In genomic region chr5:150606476-150606875, GRCh38 we compare ENCODE assay signal across 21 cellular contexts. TPM values are rescaled to one million over a fixed set of nuclear protein-coding genes. Genes with fewer than 3 reads are reported as not detected.
DNase-seq lines count a peak whose midpoint lies in the region; ATAC-seq and TF ChIP-seq lines count a peak whose summit lies in the region.
"Had no signal": no experiment of that assay in that cellular context is flagged by ENCODE, and none has a peak within 500 bp of the region (broad histone marks: within the 10 kb centered on the region; RNA-seq: fewer than 3 reads in every experiment).

No MANE protein-coding gene starts in this region.

- ATAC-seq in WTC11 (peak; percentile 33), HG03469 (IDR thresholded peaks at IDR 0.05; ENCODE audit: unreplicated experiment) (no peak)

- peak overlapping the region; percentile 93 to 100 for H3K27ac ChIP-seq in tibial artery
- H3K27ac ChIP-seq: Peyer's patch had no signal

- no peaks in the 10 kb centered on the region for H3K36me3 ChIP-seq in endocrine pancreas (ENCODE audit: control insufficient read depth, insufficient read depth, low read length)
- H3K36me3 ChIP-seq in tibial artery = no peaks in the 10 kb centered on the region
- H3K36me3 ChIP-seq: Peyer's patch had no signal

- TF ChIP-seq POLR2A in erythroblast (IDR thresholded peaks at IDR 0.05; ENCODE audit: low read length) = no peak

- no peaks in the 10 kb centered on the region for H3K9me3 ChIP-seq in endocrine pancreas (ENCODE audit: control insufficient read depth, low read length)
- H3K9me3 ChIP-seq in tibial artery = no peaks in the 10 kb centered on the region
- H3K9me3 ChIP-seq: Caco-2, Peyer's patch had no signal

- H3K4me3 ChIP-seq in endocrine pancreas (ENCODE audit: control insufficient read depth, insufficient read depth, low read length) (no peak overlapping the region), tibial artery (no peak overlapping the region)
- H3K4me3 ChIP-seq: Peyer's patch had no signal

- H3K4me1 Mint-ChIP-seq in WTC11 = 0 out of 2 replicates have a peak, but pooled peaks cover 4% of the 10 kb centered on the region
- peaks cover 6% of the 10 kb centered on the region for H3K4me1 Mint-ChIP-seq in neural crest cell
- H3K4me1 Mint-ChIP-seq in activated CD4-positive, alpha-beta T cell treated with anti-CD3 and anti-CD28 coated beads, Interleukin-2, amount 10 ng/mL, durations not matched to agents 7 days and 5 days = no peaks in the 10 kb centered on the region
- H3K4me1 Mint-ChIP-seq: CD4-positive, CD25-positive, alpha-beta regulatory T cell; IgD-negative memory B cell had no signal

- DNase-seq in WTC11 (ENCODE audit: low spot score) (no peak), neural crest cell (ENCODE audit: low read depth, low spot score) (no peak), tibial artery (no peak), erythroblast (lab: John Stamatoyannopoulos, UW) (no peak)
- DNase-seq in activated CD4-positive, alpha-beta T cell treated with anti-CD3 and anti-CD28 coated beads, Interleukin-2, amount 10 ng/mL, durations not matched to agents 7 days and 5 days = no peak
- DNase-seq: ACHN; AML-193; Caco-2; CD4-positive, CD25-positive, alpha-beta regulatory T cell; DMS153; H7; NCI-H1105; NCI-H1694; NCI-H510A treated with DMSO at 0.1 percent for 48 hours; NCI-H82; Peyer's patch; SHP77 had no signal

- H3K4me3 Mint-ChIP-seq in WTC11 (no peak overlapping the region), neural crest cell (no peak overlapping the region)
- H3K4me3 Mint-ChIP-seq in activated CD4-positive, alpha-beta T cell treated with anti-CD3 and anti-CD28 coated beads, Interleukin-2, amount 10 ng/mL, durations not matched to agents 7 days and 5 days = no peak overlapping the region
- H3K4me3 Mint-ChIP-seq: CD4-positive, CD25-positive, alpha-beta regulatory T cell; IgD-negative memory B cell had no signal

- no peaks in the 10 kb centered on the region for H3K27me3 Mint-ChIP-seq in WTC11 (ENCODE audit: low read depth)
- no peaks in the 10 kb centered on the region for H3K27me3 Mint-ChIP-seq in neural crest cell (ENCODE audit: low read depth)
- no peaks in the 10 kb centered on the region for H3K27me3 Mint-ChIP-seq in activated CD4-positive, alpha-beta T cell treated with anti-CD3 and anti-CD28 coated beads, Interleukin-2, amount 10 ng/mL, durations not matched to agents 7 days and 5 days

- peak overlapping the region; percentile 19 for H3K9ac ChIP-seq in endocrine pancreas (ENCODE audit: control insufficient read depth, insufficient read depth, low read length)

- TF ChIP-seq CTCF in WTC11 (IDR thresholded peaks at IDR 0.05) = no peak
- no peak for TF ChIP-seq CTCF in neural crest cell (conservative IDR thresholded peaks at IDR 0.05)
- TF ChIP-seq CTCF in tibial artery (IDR thresholded peaks at IDR 0.05) = no peak

- H3K4me1 ChIP-seq in endocrine pancreas (ENCODE audit: control insufficient read depth, insufficient read depth, low read length) = peaks cover 7% of the 10 kb centered on the region
- peaks cover 0 to 94% (median 46%) of the 10 kb centered on the region in 4 donors for H3K4me1 ChIP-seq in tibial artery

- no peaks in the 10 kb centered on the region for H3K9me3 Mint-ChIP-seq in WTC11
- no peaks in the 10 kb centered on the region for H3K9me3 Mint-ChIP-seq in neural crest cell
- H3K9me3 Mint-ChIP-seq in activated CD4-positive, alpha-beta T cell treated with anti-CD3 and anti-CD28 coated beads, Interleukin-2, amount 10 ng/mL, durations not matched to agents 7 days and 5 days = no peaks in the 10 kb centered on the region
- H3K9me3 Mint-ChIP-seq: IgD-negative memory B cell had no signal

- H3K27me3 ChIP-seq in endocrine pancreas (ENCODE audit: control insufficient read depth, insufficient read depth, low read length) = no peaks in the 10 kb centered on the region
- H3K27me3 ChIP-seq in tibial artery = no peaks in the 10 kb centered on the region
- H3K27me3 ChIP-seq: Peyer's patch had no signal

- POLR2A ChIA-PET in WTC11 (lab: Charles Lee) = no interaction called here
- POLR2A ChIA-PET in activated CD4-positive, alpha-beta T cell treated with anti-CD3 and anti-CD28 coated beads, Interleukin-2, amount 10 ng/mL, durations not matched to agents 7 days and 5 days (lab: Charles Lee) = no interaction called here

- H3K27ac Mint-ChIP-seq in WTC11 = no peak overlapping the region
- H3K27ac Mint-ChIP-seq in neural crest cell (ENCODE audit: unreplicated experiment) = peak overlapping the region; percentile 44
- H3K27ac Mint-ChIP-seq in activated CD4-positive, alpha-beta T cell treated with anti-CD3 and anti-CD28 coated beads, Interleukin-2, amount 10 ng/mL, durations not matched to agents 7 days and 5 days = no peak overlapping the region
- H3K27ac Mint-ChIP-seq: CD4-positive, CD25-positive, alpha-beta regulatory T cell; IgD-negative memory B cell had no signal

- intact Hi-C loops in tibial artery (cut with DNase I; ENCODE audit: low total_unique reads) = no loop called here

- H3K36me3 Mint-ChIP-seq in WTC11 (no peaks in the 10 kb centered on the region), neural crest cell (ENCODE audit: low read depth) (no peaks in the 10 kb centered on the region)
- no peaks in the 10 kb centered on the region for H3K36me3 Mint-ChIP-seq in activated CD4-positive, alpha-beta T cell treated with anti-CD3 and anti-CD28 coated beads, Interleukin-2, amount 10 ng/mL, durations not matched to agents 7 days and 5 days (ENCODE audit: low read depth)
- H3K36me3 Mint-ChIP-seq: CD4-positive, CD25-positive, alpha-beta regulatory T cell; IgD-negative memory B cell had no signal

- CTCF ChIA-PET in WTC11 (lab: Charles Lee) = interaction anchor here (1.0 to 1.3 kb wide), 2 partner anchors 8 to 62 kb away, joined by 3 to 4 read pairs; no protein-coding TSS in a partner anchor
- CTCF ChIA-PET in activated CD4-positive, alpha-beta T cell treated with anti-CD3 and anti-CD28 coated beads, Interleukin-2, amount 10 ng/mL, durations not matched to agents 7 days and 5 days (lab: Charles Lee) = no interaction called here

TF ChIP-seq in WTC11, 78 proteins besides CTCF, POLR2A, EP300 and RAD21 (continues in another document):
- TF ChIP-seq ZNF416 (CRISPR knock-in tag; IDR thresholded peaks at IDR 0.05) (no peak), ZNF396 (CRISPR knock-in tag; IDR thresholded peaks at IDR 0.05; ENCODE audit: borderline replicate concordance) (no peak), SOX15 (CRISPR knock-in tag; IDR thresholded peaks at IDR 0.05) (no peak), JAZF1 (CRISPR knock-in tag; IDR thresholded peaks at IDR 0.05) (no peak), E2F1 (CRISPR knock-in tag; IDR thresholded peaks at IDR 0.05) (no peak), GTF2I (CRISPR knock-in tag; conservative IDR thresholded peaks at IDR 0.05) (no peak), MLX (CRISPR knock-in tag; IDR thresholded peaks at IDR 0.05) (no peak), PRDM15 (CRISPR knock-in tag; IDR thresholded peaks at IDR 0.05) (no peak), TEAD1 (CRISPR knock-in tag; IDR thresholded peaks at IDR 0.05) (no peak), NFE2L1 (CRISPR knock-in tag; IDR thresholded peaks at IDR 0.05) (no peak), TCF7 (CRISPR knock-in tag; IDR thresholded peaks at IDR 0.05; ENCODE audit: low read depth) (no peak)

RNA-seq across cellular contexts. Expression of gene SYNPO, which starts 34.0 kb away (rescaled TPM):
- total RNA-seq in WTC11 (2021) (2.1 to 2.7 TPM (median 2.6 TPM) in 3 replicates), neural crest cell (1.5 TPM in 2 replicates)
- total RNA-seq in activated CD4-positive, alpha-beta T cell treated with anti-CD3 and anti-CD28 coated beads, Interleukin-2, amount 10 ng/mL, durations not matched to agents 7 days and 5 days = under 1 TPM; 0.05 to 0.08 TPM

RNA-seq across cellular contexts. Expression of gene MYOZ3, which starts 54.6 kb away (rescaled TPM):
- total RNA-seq in WTC11 (2021) (11.6 to 14.5 TPM (median 13.7 TPM) in 3 replicates), neural crest cell (2.6 and 3.2 TPM in 2 replicates)
- total RNA-seq in activated CD4-positive, alpha-beta T cell treated with anti-CD3 and anti-CD28 coated beads, Interleukin-2, amount 10 ng/mL, durations not matched to agents 7 days and 5 days = under 1 TPM in 1 of 2 experiments, not detected in 1; 0.05 TPM
- total RNA-seq: Caco-2; CD4-positive, CD25-positive, alpha-beta regulatory T cell; HT1080 had no signal
